ENCODE assay signal across 1 cellular context in the genomic region with DNA sequence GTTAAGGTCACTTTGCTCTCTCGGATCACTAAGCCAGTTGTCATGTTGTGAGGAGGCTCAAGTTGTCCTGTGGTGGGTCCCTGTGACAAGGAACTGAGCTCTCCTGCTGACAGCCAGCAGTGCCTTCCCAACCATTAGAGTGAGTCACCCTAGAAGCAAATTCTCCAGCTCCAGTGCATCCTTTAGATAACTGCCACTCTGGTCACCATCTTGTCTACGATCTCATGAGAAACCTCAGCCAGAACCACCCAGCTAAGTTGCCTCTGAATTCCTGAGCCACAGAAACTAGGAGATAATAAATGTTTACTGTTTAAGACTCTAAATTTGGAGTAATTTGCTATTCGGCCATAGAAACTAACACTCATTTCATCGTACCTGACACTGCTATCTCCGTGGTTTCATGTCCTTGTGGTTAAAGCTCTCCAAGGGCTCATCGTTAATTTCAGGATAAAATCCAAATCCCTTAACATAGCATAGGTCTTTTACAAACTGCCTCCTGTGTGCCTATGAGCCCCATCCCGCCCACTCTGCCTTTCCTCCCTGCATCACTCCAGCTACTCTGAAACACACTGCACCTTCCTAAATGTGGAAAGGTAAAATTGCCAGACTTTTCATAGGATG.
TF ChIP-seq lines count a peak whose summit lies in the region.

No MANE protein-coding gene starts in this region.

TF ChIP-seq in K562, 482 proteins besides CTCF, POLR2A, EP300 and RAD21 (continued from another document and continues in another):
- no peak for TF ChIP-seq PHB (CRISPR knock-in tag; IDR thresholded peaks at IDR 0.05)
- TF ChIP-seq SOX6 (IDR thresholded peaks at IDR 0.05), result 0 out of 2 replicates have a peak, but pooled peaks have one; percentile 61
- no peak for TF ChIP-seq ZNF212 (CRISPR knock-in tag; IDR thresholded peaks at IDR 0.05)
- TF ChIP-seq, protein P1, sequence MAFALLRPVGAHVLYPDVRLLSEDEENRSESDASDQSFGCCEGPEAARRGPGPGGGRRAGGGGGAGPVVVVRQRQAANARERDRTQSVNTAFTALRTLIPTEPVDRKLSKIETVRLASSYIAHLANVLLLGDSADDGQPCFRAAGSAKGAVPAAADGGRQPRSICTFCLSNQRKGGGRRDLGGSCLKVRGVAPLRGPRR (CRISPR knock-in tag; IDR thresholded peaks at IDR 0.05), result no peak
- TF ChIP-seq, protein P2, sequence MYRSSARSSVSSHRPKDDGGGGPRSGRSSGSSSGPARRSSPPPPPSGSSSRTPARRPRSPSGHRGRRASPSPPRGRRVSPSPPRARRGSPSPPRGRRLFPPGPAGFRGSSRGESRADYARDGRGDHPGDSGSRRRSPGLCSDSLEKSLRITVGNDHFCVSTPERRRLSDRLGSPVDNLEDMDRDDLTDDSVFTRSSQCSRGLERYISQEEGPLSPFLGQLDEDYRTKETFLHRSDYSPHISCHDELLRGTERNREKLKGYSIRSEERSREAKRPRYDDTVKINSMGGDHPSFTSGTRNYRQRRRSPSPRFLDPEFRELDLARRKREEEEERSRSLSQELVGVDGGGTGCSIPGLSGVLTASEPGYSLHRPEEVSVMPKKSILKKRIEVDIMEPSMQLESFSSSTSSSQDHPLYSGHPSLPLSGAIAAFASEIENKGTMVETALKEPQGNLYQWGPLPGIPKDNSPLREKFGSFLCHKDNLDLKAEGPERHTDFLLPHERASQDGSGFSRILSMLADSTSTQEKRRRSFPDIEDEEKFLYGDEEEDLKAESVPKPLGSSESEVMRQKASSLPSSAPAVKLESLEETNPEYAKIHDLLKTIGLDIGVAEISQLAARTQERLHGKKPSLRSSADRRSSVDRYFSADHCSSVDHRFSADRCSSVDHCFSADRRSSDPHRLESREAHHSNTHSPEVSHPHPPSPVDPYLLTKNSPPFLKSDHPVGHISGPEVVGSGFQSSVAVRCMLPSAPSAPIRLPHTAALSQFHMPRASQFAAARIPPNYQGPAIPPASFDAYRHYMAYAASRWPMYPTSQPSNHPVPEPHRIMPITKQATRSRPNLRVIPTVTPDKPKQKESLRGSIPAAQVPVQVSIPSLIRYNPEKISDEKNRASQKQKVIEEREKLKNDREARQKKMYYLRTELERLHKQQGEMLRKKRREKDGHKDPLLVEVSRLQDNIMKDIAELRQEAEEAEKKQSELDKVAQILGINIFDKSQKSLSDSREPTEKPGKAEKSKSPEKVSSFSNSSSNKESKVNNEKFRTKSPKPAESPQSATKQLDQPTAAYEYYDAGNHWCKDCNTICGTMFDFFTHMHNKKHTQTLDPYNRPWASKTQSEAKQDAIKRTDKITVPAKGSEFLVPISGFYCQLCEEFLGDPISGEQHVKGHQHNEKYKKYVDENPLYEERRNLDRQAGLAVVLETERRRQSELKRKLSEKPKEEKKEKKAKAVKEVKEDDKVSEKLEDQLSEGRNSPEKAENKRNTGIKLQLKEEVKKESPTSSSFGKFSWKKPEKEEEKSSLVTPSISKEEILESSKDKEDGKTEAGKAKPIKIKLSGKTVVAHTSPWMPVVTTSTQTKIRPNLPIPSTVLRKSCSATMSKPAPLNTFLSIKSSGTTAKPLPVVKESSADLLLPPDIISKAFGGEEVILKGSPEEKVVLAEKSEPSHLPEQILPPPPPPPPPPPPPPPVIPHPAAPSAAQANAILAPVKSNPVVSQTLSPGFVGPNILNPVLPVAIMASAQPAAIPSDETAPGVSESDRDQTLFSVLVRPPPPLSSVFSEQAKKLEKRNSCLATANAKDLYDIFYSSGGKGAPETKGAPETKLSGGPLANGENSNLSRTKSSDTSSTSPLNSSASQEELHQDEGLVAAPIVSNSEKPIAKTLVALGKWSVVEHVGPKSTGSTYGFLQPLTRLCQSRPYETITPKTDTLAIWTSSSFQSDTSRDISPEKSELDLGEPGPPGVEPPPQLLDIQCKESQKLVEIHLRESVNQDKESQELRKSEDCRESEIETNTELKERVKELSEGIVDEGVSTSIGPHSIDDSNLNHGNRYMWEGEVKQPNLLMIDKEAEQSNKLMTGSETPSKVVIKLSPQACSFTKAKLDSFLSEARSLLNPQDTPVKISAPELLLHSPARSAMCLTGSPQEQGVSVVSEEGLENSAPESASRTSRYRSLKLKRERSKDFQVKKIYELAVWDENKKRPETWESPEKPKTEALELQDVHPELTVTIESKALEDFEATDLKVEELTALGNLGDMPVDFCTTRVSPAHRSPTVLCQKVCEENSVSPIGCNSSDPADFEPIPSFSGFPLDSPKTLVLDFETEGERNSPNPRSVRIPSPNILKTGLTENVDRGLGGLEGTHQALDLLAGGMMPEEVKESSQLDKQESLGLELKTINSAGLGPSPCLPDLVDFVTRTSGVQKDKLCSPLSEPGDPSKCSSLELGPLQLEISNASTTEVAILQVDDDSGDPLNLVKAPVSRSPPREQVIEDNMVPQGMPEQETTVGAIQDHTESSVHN (IDR thresholded peaks at IDR 0.05; ENCODE audit: borderline replicate concordance in 1 of 2, low read depth in 1 of 2), result no peak
- TF ChIP-seq ZNF408 (CRISPR knock-in tag; IDR thresholded peaks at IDR 0.05; ENCODE audit: low read depth), result no peak
- TF ChIP-seq TFAM (CRISPR knock-in tag; conservative IDR thresholded peaks at IDR 0.05), result no peak
- TF ChIP-seq, protein P3, sequence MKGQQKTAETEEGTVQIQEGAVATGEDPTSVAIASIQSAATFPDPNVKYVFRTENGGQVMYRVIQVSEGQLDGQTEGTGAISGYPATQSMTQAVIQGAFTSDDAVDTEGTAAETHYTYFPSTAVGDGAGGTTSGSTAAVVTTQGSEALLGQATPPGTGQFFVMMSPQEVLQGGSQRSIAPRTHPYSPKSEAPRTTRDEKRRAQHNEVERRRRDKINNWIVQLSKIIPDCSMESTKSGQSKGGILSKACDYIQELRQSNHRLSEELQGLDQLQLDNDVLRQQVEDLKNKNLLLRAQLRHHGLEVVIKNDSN (CRISPR knock-in tag; IDR thresholded peaks at IDR 0.05), result peak; percentile 17; the same call in 1 of the 2 replicates
- no peak for TF ChIP-seq PHF8 (IDR thresholded peaks at IDR 0.05; ENCODE audit: borderline replicate concordance, low read length)
- no peak for TF ChIP-seq SP2 (IDR thresholded peaks at IDR 0.05; ENCODE audit: extremely low read depth, low read depth, low read length, poor library complexity, severe bottlenecking)
- no peak for TF ChIP-seq ZNF551 (CRISPR knock-in tag; IDR thresholded peaks at IDR 0.05)
- TF ChIP-seq ZNF75A (CRISPR knock-in tag; IDR thresholded peaks at IDR 0.05), result no peak
- TF ChIP-seq TAF1 (IDR thresholded peaks at IDR 0.05; ENCODE audit: control insufficient read depth, extremely low read depth, insufficient read depth, low read length, severe bottlenecking), result no peak
- no peak for TF ChIP-seq HMG20B (CRISPR knock-in tag; IDR thresholded peaks at IDR 0.05)
- no peak for TF ChIP-seq ZNF316 (IDR thresholded peaks at IDR 0.05)
- TF ChIP-seq RBM17 (IDR thresholded peaks at IDR 0.05; ENCODE audit: borderline replicate concordance, low read depth, low read length), result no peak
- TF ChIP-seq MBD2 (IDR thresholded peaks at IDR 0.05; ENCODE audit: borderline replicate concordance, low read depth), result 0 out of 2 replicates have a peak, but pooled peaks have one; percentile 55
- TF ChIP-seq TCF3 (CRISPR knock-in tag; IDR thresholded peaks at IDR 0.05), result peak; percentile 95
- no peak for TF ChIP-seq THRAP3 (IDR thresholded peaks at IDR 0.05; ENCODE audit: borderline replicate concordance)
- TF ChIP-seq C11orf30 (IDR thresholded peaks at IDR 0.05; ENCODE audit: low read depth), result no peak
- TF ChIP-seq KLF13 (tag; IDR thresholded peaks at IDR 0.05; ENCODE audit: borderline replicate concordance, low read depth), result no peak
- no peak for TF ChIP-seq ZC3H11A (IDR thresholded peaks at IDR 0.05; ENCODE audit: low read depth, low read length)
- TF ChIP-seq, protein P4, sequence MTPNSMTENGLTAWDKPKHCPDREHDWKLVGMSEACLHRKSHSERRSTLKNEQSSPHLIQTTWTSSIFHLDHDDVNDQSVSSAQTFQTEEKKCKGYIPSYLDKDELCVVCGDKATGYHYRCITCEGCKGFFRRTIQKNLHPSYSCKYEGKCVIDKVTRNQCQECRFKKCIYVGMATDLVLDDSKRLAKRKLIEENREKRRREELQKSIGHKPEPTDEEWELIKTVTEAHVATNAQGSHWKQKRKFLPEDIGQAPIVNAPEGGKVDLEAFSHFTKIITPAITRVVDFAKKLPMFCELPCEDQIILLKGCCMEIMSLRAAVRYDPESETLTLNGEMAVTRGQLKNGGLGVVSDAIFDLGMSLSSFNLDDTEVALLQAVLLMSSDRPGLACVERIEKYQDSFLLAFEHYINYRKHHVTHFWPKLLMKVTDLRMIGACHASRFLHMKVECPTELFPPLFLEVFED (CRISPR knock-in tag; conservative IDR thresholded peaks at IDR 0.05), result no peak
- no peak for TF ChIP-seq ZC3H8 (IDR thresholded peaks at IDR 0.05)
- TF ChIP-seq MYNN (IDR thresholded peaks at IDR 0.05), result 0 out of 2 replicates have a peak, but pooled peaks have one; percentile 56
- no peak for TF ChIP-seq MYNN (CRISPR knock-in tag; IDR thresholded peaks at IDR 0.05)
- no peak for TF ChIP-seq GATAD2B (IDR thresholded peaks at IDR 0.05; ENCODE audit: borderline replicate concordance)
- peak; percentile 42; the same call in 1 of the 2 replicates for TF ChIP-seq ATF7 (IDR thresholded peaks at IDR 0.05)
- TF ChIP-seq ZFP1 (CRISPR knock-in tag; IDR thresholded peaks at IDR 0.05), result no peak
- TF ChIP-seq, protein P5, sequence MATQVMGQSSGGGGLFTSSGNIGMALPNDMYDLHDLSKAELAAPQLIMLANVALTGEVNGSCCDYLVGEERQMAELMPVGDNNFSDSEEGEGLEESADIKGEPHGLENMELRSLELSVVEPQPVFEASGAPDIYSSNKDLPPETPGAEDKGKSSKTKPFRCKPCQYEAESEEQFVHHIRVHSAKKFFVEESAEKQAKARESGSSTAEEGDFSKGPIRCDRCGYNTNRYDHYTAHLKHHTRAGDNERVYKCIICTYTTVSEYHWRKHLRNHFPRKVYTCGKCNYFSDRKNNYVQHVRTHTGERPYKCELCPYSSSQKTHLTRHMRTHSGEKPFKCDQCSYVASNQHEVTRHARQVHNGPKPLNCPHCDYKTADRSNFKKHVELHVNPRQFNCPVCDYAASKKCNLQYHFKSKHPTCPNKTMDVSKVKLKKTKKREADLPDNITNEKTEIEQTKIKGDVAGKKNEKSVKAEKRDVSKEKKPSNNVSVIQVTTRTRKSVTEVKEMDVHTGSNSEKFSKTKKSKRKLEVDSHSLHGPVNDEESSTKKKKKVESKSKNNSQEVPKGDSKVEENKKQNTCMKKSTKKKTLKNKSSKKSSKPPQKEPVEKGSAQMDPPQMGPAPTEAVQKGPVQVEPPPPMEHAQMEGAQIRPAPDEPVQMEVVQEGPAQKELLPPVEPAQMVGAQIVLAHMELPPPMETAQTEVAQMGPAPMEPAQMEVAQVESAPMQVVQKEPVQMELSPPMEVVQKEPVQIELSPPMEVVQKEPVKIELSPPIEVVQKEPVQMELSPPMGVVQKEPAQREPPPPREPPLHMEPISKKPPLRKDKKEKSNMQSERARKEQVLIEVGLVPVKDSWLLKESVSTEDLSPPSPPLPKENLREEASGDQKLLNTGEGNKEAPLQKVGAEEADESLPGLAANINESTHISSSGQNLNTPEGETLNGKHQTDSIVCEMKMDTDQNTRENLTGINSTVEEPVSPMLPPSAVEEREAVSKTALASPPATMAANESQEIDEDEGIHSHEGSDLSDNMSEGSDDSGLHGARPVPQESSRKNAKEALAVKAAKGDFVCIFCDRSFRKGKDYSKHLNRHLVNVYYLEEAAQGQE (CRISPR knock-in tag; IDR thresholded peaks at IDR 0.05; ENCODE audit: low read depth), result no peak
- TF ChIP-seq ZNF586 (CRISPR knock-in tag; conservative IDR thresholded peaks at IDR 0.05), result no peak
- peak; percentile 30; the same call in 1 of the 2 replicates for TF ChIP-seq SMARCC2 (IDR thresholded peaks at IDR 0.05; ENCODE audit: low read depth)
- TF ChIP-seq ZNF12 (CRISPR knock-in tag; IDR thresholded peaks at IDR 0.05), result no peak
- TF ChIP-seq TAL1 (IDR thresholded peaks at IDR 0.05), result peak; percentile 69
- TF ChIP-seq PTRF (tag; IDR thresholded peaks at IDR 0.05), result no peak
- TF ChIP-seq, protein P6, sequence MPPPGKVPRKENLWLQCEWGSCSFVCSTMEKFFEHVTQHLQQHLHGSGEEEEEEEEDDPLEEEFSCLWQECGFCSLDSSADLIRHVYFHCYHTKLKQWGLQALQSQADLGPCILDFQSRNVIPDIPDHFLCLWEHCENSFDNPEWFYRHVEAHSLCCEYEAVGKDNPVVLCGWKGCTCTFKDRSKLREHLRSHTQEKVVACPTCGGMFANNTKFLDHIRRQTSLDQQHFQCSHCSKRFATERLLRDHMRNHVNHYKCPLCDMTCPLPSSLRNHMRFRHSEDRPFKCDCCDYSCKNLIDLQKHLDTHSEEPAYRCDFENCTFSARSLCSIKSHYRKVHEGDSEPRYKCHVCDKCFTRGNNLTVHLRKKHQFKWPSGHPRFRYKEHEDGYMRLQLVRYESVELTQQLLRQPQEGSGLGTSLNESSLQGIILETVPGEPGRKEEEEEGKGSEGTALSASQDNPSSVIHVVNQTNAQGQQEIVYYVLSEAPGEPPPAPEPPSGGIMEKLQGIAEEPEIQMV (tag; conservative IDR thresholded peaks at IDR 0.05; ENCODE audit: low read depth), result no peak
- TF ChIP-seq RCOR1 (IDR thresholded peaks at IDR 0.05; ENCODE audit: borderline replicate concordance in 1 of 2, low read depth in 2 of 2, low read length in 2 of 2), result peak in 1 of 2 experiments; percentile 84; a peak in 2 of 4 replicates
- TF ChIP-seq, protein P7, sequence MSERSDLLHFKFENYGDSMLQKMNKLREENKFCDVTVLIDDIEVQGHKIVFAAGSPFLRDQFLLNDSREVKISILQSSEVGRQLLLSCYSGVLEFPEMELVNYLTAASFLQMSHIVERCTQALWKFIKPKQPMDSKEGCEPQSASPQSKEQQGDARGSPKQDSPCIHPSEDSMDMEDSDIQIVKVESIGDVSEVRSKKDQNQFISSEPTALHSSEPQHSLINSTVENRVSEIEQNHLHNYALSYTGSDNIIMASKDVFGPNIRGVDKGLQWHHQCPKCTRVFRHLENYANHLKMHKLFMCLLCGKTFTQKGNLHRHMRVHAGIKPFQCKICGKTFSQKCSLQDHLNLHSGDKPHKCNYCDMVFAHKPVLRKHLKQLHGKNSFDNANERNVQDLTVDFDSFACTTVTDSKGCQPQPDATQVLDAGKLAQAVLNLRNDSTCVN (CRISPR knock-in tag; IDR thresholded peaks at IDR 0.05), result no peak
- TF ChIP-seq TCF7L2 (IDR thresholded peaks at IDR 0.05; ENCODE audit: low read depth, low read length), result no peak
- no peak for TF ChIP-seq MAFK (IDR thresholded peaks at IDR 0.05; ENCODE audit: low read length)
